ENCODE assay signal across 8 cellular contexts in the genomic region with DNA sequence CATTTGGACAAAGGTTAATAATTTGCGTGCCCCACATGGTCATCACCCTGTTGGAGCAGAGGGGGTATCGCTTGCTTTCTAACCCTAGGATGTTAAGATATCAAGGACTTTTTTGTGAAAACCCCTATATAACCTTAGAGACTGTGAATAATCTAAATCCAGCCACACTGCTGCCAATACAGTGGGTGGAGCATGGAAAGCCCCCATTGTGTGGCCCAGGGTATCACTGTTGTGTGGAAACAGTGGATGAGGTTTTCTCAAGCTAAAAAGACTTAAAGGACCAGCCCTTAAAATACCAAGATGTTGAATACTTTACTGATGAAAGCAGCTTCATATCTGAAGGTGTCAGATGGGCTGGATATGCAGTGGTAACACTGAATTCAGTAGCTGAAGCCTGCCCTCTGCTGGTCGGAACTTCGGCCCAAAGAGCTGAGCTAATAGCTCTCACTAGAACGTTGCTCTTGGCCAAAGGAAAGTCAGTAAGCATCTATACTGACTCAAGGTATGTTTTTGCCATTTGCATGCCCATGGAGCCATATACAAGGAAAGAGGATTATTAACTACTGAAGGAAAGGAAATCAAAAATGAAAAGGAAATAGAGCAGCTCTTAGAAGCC.
A peak's percentile ranks its signal among the peaks of the same experiment; 100 is the strongest.
DNase-seq lines count a peak whose midpoint lies in the region; ATAC-seq and TF ChIP-seq lines count a peak whose summit lies in the region.

No MANE protein-coding gene starts in this region.

- H3K9me3 ChIP-seq in DND-41 (ENCODE audit: insufficient read depth, low read length, severe bottlenecking) (no peaks in the 10 kb centered on the region), hepatocyte (ENCODE audit: low read depth) (no peaks in the 10 kb centered on the region)

- no peak overlapping the region for H3K4me3 Mint-ChIP-seq in activated naive CD8-positive, alpha-beta T cell treated with anti-CD3 and anti-CD28 coated beads, Interleukin-2, amount 10 ng/mL, durations not matched to agents 7 days and 5 days

- no peaks in the 10 kb centered on the region for H3K36me3 Mint-ChIP-seq in activated naive CD8-positive, alpha-beta T cell treated with anti-CD3 and anti-CD28 coated beads, Interleukin-2, amount 10 ng/mL, durations not matched to agents 7 days and 5 days

- H3K4me2 ChIP-seq in DND-41 (ENCODE audit: insufficient read depth, low read length) (no peak overlapping the region), hepatocyte (no peak overlapping the region)

- H4K20me1 ChIP-seq in DND-41 (ENCODE audit: insufficient read depth, low read length) (no peaks in the 10 kb centered on the region), hepatocyte (ENCODE audit: insufficient read depth, poor library complexity, severe bottlenecking) (no peaks in the 10 kb centered on the region)

- H3K4me1 ChIP-seq in DND-41 (ENCODE audit: insufficient read depth, low read length) (no peaks in the 10 kb centered on the region), hepatocyte (ENCODE audit: insufficient read depth) (no peaks in the 10 kb centered on the region)

- TF ChIP-seq CTCF in DND-41 (IDR thresholded peaks at IDR 0.05; ENCODE audit: borderline replicate concordance, extremely low read depth, low read length, poor library complexity, severe bottlenecking): peak; percentile 64
- TF ChIP-seq CTCF in hepatocyte (IDR thresholded peaks at IDR 0.05; ENCODE audit: poor library complexity): peak; percentile 65

- 37% methylated on average over 5 of the region's 5 CpGs for WGBS in hepatocyte (ENCODE audit: low lambda C conversion rate, missing lambda C conversion rate)

- H3K27ac ChIP-seq in DND-41 (ENCODE audit: low read length): no peak overlapping the region
- H3K27ac ChIP-seq in hepatocyte: no peak overlapping the region

- no peaks in the 10 kb centered on the region for H3K4me1 Mint-ChIP-seq in activated naive CD8-positive, alpha-beta T cell treated with anti-CD3 and anti-CD28 coated beads, Interleukin-2, amount 10 ng/mL, durations not matched to agents 7 days and 5 days

- DNase-seq in DND-41 (peak; percentile 41), NCI-H2081 treated with DMSO at 0.1 percent for 48 hours (lab: John Stamatoyannopoulos, UW) (peak; percentile 19), hepatocyte (ENCODE audit: low spot score) (peak; percentile 85), activated gamma-delta T cell treated with Interleukin-2 at 50 U/mL for 16 hours (no peak)
- DNase-seq in activated naive CD8-positive, alpha-beta T cell treated with anti-CD3 and anti-CD28 coated beads, Interleukin-2, amount 10 ng/mL, durations not matched to agents 7 days and 5 days: peak; percentile 34
- DNase-seq in stimulated activated CD4-positive, alpha-beta T cell treated with anti-CD3 and anti-CD28 coated beads, Interleukin-15, amount 100 ng/mL, for 24 hours: peak; percentile 54

- no peaks in the 10 kb centered on the region for H3K9me3 Mint-ChIP-seq in activated naive CD8-positive, alpha-beta T cell treated with anti-CD3 and anti-CD28 coated beads, Interleukin-2, amount 10 ng/mL, durations not matched to agents 7 days and 5 days

- no peak for ATAC-seq in DND-41 (ENCODE audit: insufficient read depth, low read depth)
- ATAC-seq in GM21723 (IDR thresholded peaks at IDR 0.05; ENCODE audit: unreplicated experiment): peak; percentile 66
- ATAC-seq in activated naive CD8-positive, alpha-beta T cell treated with anti-CD3 and anti-CD28 coated beads, Interleukin-2, amount 10 ng/mL, durations not matched to agents 7 days and 5 days (ENCODE audit: low read depth): no peak
- ATAC-seq in HG03521 (IDR thresholded peaks at IDR 0.05; ENCODE audit: unreplicated experiment): no peak

- no peaks in the 10 kb centered on the region for H3K79me2 ChIP-seq in DND-41 (ENCODE audit: insufficient read depth, low read length)
- H3K79me2 ChIP-seq in hepatocyte: no peaks in the 10 kb centered on the region

- no peak overlapping the region for H3K27ac Mint-ChIP-seq in activated naive CD8-positive, alpha-beta T cell treated with anti-CD3 and anti-CD28 coated beads, Interleukin-2, amount 10 ng/mL, durations not matched to agents 7 days and 5 days

- no peaks in the 10 kb centered on the region for H3K36me3 ChIP-seq in DND-41 (ENCODE audit: insufficient read depth, low read length)
- H3K36me3 ChIP-seq in hepatocyte (replicated peaks; ENCODE audit: insufficient read depth, low read depth): no peaks in the 10 kb centered on the region

- H3K4me3 ChIP-seq in DND-41 (ENCODE audit: low read depth in 1 of 2, low read length in 2 of 2) (no peak overlapping the region), hepatocyte (no peak overlapping the region)

- POLR2A ChIA-PET in activated naive CD8-positive, alpha-beta T cell treated with anti-CD3 and anti-CD28 coated beads, Interleukin-2, amount 10 ng/mL, durations not matched to agents 7 days and 5 days (lab: Charles Lee): no interaction called here

- no peak overlapping the region for H3K9ac ChIP-seq in DND-41 (ENCODE audit: low read depth, low read length)

- H2AFZ ChIP-seq in DND-41 (ENCODE audit: low read depth, low read length) (no peak overlapping the region), hepatocyte (no peak overlapping the region)

- H3K27me3 ChIP-seq in DND-41 (ENCODE audit: insufficient read depth, low read length, poor library complexity): no peaks in the 10 kb centered on the region
- H3K27me3 ChIP-seq in hepatocyte: no peaks in the 10 kb centered on the region

- no peaks in the 10 kb centered on the region for H3K27me3 Mint-ChIP-seq in activated naive CD8-positive, alpha-beta T cell treated with anti-CD3 and anti-CD28 coated beads, Interleukin-2, amount 10 ng/mL, durations not matched to agents 7 days and 5 days

- no peaks in the 10 kb centered on the region for H3K9me2 ChIP-seq in hepatocyte (replicated peaks; ENCODE audit: insufficient read depth)
